17 cellular contexts compared by ENCODE assay signal in the genomic region with DNA sequence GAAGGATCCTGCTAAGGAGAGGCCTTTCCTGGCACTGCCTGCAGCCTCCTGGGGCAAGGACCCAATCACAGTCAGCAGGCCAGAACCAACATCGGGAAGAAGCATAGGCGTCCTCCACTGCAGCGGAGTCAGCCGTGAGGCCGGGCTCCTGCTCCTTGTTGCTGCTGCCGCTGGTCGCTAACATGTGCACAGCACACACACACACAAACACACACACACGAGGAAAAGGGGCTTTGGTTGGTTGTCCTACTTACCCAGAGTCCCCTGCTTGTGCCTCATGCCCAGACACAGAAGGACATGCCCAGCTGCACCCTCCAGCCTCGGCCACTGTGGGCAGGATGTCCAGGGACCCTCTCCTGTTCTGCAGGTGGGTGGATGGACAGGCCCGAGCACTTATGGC.
A peak's percentile ranks its signal among the peaks of the same experiment; 100 is the strongest.
DNase-seq lines count a peak whose midpoint lies in the region; ATAC-seq and TF ChIP-seq lines count a peak whose summit lies in the region.
"Had no signal": no experiment of that assay in that cellular context is flagged by ENCODE, and none has a peak within 500 bp of the region (broad histone marks: within the 10 kb centered on the region; RNA-seq: fewer than 3 reads in every experiment).

No MANE protein-coding gene starts in this region.

- peak overlapping the region; percentile 75; the same call in 1 of the 2 replicates for H3K27ac ChIP-seq in RWPE1
- H3K27ac ChIP-seq in neural progenitor cell, result no peak overlapping the region
- H3K27ac ChIP-seq: BLaER1, C4-2B had no signal

- H3F3A ChIP-seq in neural progenitor cell (ENCODE audit: low read depth), result no peaks in the 10 kb centered on the region

- TF ChIP-seq CTCF in HFFc6 (IDR thresholded peaks at IDR 0.05) (no peak), RWPE1 (conservative IDR thresholded peaks at IDR 0.05; ENCODE audit: low read depth) (no peak), neural progenitor cell (IDR thresholded peaks at IDR 0.05) (no peak)

- no peaks in the 10 kb centered on the region for H3K27me3 ChIP-seq in neural progenitor cell
- H3K27me3 ChIP-seq: BLaER1 had no signal

- H4K20me1 ChIP-seq in neural progenitor cell (ENCODE audit: low read depth), result peaks cover 98% of the 10 kb centered on the region
- H4K20me1 ChIP-seq: BLaER1 had no signal

- H3K36me3 Mint-ChIP-seq in HFFc6 (ENCODE audit: low read depth) (peaks cover 38% of the 10 kb centered on the region), neural progenitor cell (peaks cover 17% of the 10 kb centered on the region)
- H3K36me3 Mint-ChIP-seq in stimulated activated naive B cell treated with anti-CD40 and anti-IgM and Interleukin-4, amounts not matched to agents 10 μg/mL and 1 μg/mL and 100 μg/mL, for 72 hours, result no peaks in the 10 kb centered on the region
- H3K36me3 Mint-ChIP-seq: CD4-positive, CD25-positive, alpha-beta regulatory T cell; CD8-positive, alpha-beta T cell had no signal

- H3K9me3 Mint-ChIP-seq in HFFc6, result no peaks in the 10 kb centered on the region
- no peaks in the 10 kb centered on the region for H3K9me3 Mint-ChIP-seq in neural progenitor cell
- peaks cover 0 to 3% of the 10 kb centered on the region in 2 donors for H3K9me3 Mint-ChIP-seq in stimulated activated naive B cell treated with anti-CD40 and anti-IgM and Interleukin-4, amounts not matched to agents 10 μg/mL and 1 μg/mL and 100 μg/mL, for 72 hours
- H3K9me3 Mint-ChIP-seq: CD4-positive, CD25-positive, alpha-beta regulatory T cell; CD8-positive, alpha-beta T cell had no signal

- POLR2A ChIA-PET in RWPE1 (lab: Yijun Ruan, JAX; ENCODE audit: low non-redundant PET), result no interaction called here

- CTCF ChIA-PET in RWPE1 (lab: Yijun Ruan, JAX), result no interaction called here

- no peaks in the 10 kb centered on the region for H3K9me3 ChIP-seq in neural progenitor cell (ENCODE audit: low read depth)
- H3K9me3 ChIP-seq: BLaER1, Caco-2 had no signal

- H3K27ac Mint-ChIP-seq in HFFc6 (peak overlapping the region; percentile 42; the same call in 1 of the 2 replicates), neural progenitor cell (peak overlapping the region; percentile 37)
- H3K27ac Mint-ChIP-seq in stimulated activated naive B cell treated with anti-CD40 and anti-IgM and Interleukin-4, amounts not matched to agents 10 μg/mL and 1 μg/mL and 100 μg/mL, for 72 hours, result no peak overlapping the region
- H3K27ac Mint-ChIP-seq: B cell; CD4-positive, CD25-positive, alpha-beta regulatory T cell; CD8-positive, alpha-beta T cell had no signal

- no peak overlapping the region for H2AFZ ChIP-seq in neural progenitor cell (replicated peaks)

- H3K4me1 ChIP-seq in neural progenitor cell, result peaks cover 7% of the 10 kb centered on the region

- H3K27me3 Mint-ChIP-seq in HFFc6 (ENCODE audit: insufficient read depth), result peaks cover 16% of the 10 kb centered on the region
- peaks cover 3% of the 10 kb centered on the region for H3K27me3 Mint-ChIP-seq in neural progenitor cell (ENCODE audit: insufficient read depth, low read depth)
- peaks cover 0 to 7% of the 10 kb centered on the region in 2 donors for H3K27me3 Mint-ChIP-seq in stimulated activated naive B cell treated with anti-CD40 and anti-IgM and Interleukin-4, amounts not matched to agents 10 μg/mL and 1 μg/mL and 100 μg/mL, for 72 hours
- H3K27me3 Mint-ChIP-seq: B cell; CD4-positive, CD25-positive, alpha-beta regulatory T cell had no signal

- ATAC-seq in stimulated activated naive B cell treated with anti-CD40 and anti-IgM and Interleukin-4, amounts not matched to agents 10 μg/mL and 1 μg/mL and 100 μg/mL, for 72 hours (replicated peaks), result no peak
- ATAC-seq: CD8-positive, alpha-beta T cell had no signal

- H3K4me3 Mint-ChIP-seq in HFFc6 (no peak overlapping the region), neural progenitor cell (peak overlapping the region; percentile 30)
- no peak overlapping the region for H3K4me3 Mint-ChIP-seq in stimulated activated naive B cell treated with anti-CD40 and anti-IgM and Interleukin-4, amounts not matched to agents 10 μg/mL and 1 μg/mL and 100 μg/mL, for 72 hours
- H3K4me3 Mint-ChIP-seq: B cell; CD4-positive, CD25-positive, alpha-beta regulatory T cell; CD8-positive, alpha-beta T cell had no signal

- H3K36me3 ChIP-seq in neural progenitor cell, result no peaks in the 10 kb centered on the region
- H3K36me3 ChIP-seq: BLaER1 had no signal

- peaks cover 5% of the 10 kb centered on the region for H3K79me2 ChIP-seq in neural progenitor cell (ENCODE audit: low read depth)

- H3K4me1 Mint-ChIP-seq in HFFc6 (ENCODE audit: low read depth), result peaks cover 60% of the 10 kb centered on the region
- H3K4me1 Mint-ChIP-seq in neural progenitor cell, result peaks cover 51% of the 10 kb centered on the region
- peaks cover 0 to 2% of the 10 kb centered on the region in 2 donors for H3K4me1 Mint-ChIP-seq in stimulated activated naive B cell treated with anti-CD40 and anti-IgM and Interleukin-4, amounts not matched to agents 10 μg/mL and 1 μg/mL and 100 μg/mL, for 72 hours
- H3K4me1 Mint-ChIP-seq: B cell; CD4-positive, CD25-positive, alpha-beta regulatory T cell had no signal

- H3K4me3 ChIP-seq in neural progenitor cell, result no peak overlapping the region
- H3K4me3 ChIP-seq: BLaER1 had no signal

- no peak overlapping the region for H3K4me2 ChIP-seq in neural progenitor cell
- H3K4me2 ChIP-seq: BLaER1 had no signal

- no peak overlapping the region for H3K9ac ChIP-seq in neural progenitor cell
- H3K9ac ChIP-seq: BLaER1 had no signal

- DNase-seq in HFFc6 (no peak), RWPE1 (ENCODE audit: low spot score) (no peak), neural progenitor cell (ENCODE audit: low spot score) (no peak), NCI-H2196 treated with DMSO at 0.1 percent for 48 hours (lab: John Stamatoyannopoulos, UW; ENCODE audit: unreplicated experiment) (no peak)
- DNase-seq in NK-92 treated with Interleukin-12 subunit alpha and Interleukin-12 subunit beta, amount 100 ng/mL, for 24 hours (lab: John Stamatoyannopoulos, UW), result no peak
- no peak for DNase-seq in stimulated activated naive B cell treated with anti-CD40 and anti-IgM and Interleukin-4, amounts not matched to agents 10 μg/mL and 1 μg/mL and 100 μg/mL, for 72 hours
- DNase-seq: Caco-2; CD4-positive, CD25-positive, alpha-beta regulatory T cell; CD8-positive, alpha-beta T cell; DMS153; DND-41; GOT3; H7; HCEC 1CT had no signal
